8 cellular contexts compared by ENCODE assay signal in genomic region chr16:77169650-77170236, GRCh38. TPM values are rescaled to one million over a fixed set of nuclear protein-coding genes. Genes with fewer than 3 reads are reported as not detected.
A peak's percentile ranks its signal among the peaks of the same experiment; 100 is the strongest.
DNase-seq lines count a peak whose midpoint lies in the region; ATAC-seq and TF ChIP-seq lines count a peak whose summit lies in the region.

No MANE protein-coding gene starts in this region.

- no peaks in the 10 kb centered on the region for H3K79me2 ChIP-seq in DND-41 (ENCODE audit: insufficient read depth, low read length)

- peak; percentile 69 for TF ChIP-seq CTCF in DND-41 (IDR thresholded peaks at IDR 0.05; ENCODE audit: borderline replicate concordance, extremely low read depth, low read length, poor library complexity, severe bottlenecking)
- peak in 4 of 6 experiments; percentile 27 to 42 (median 34) for TF ChIP-seq CTCF in Peyer's patch (IDR thresholded peaks at IDR 0.05)
- TF ChIP-seq CTCF in brain microvascular endothelial cell (IDR thresholded peaks at IDR 0.05; ENCODE audit: low read depth, low read length, missing control alignments) = peak; percentile 78

- DNase-seq in DND-41 = peak; percentile 47
- peak in 39 of 76 experiments; percentile 1 to 54 (median 12) for DNase-seq in HUDEP-2 (lab: John Stamatoyannopoulos, UW; ENCODE audit: unreplicated experiment in 76 of 76)
- DNase-seq in Peyer's patch = peak in 1 of 3 donors; percentile 50
- DNase-seq in brain microvascular endothelial cell = peak; percentile 23
- peak; percentile 44 for DNase-seq in mesenchymal stem cell
- no peak for DNase-seq in LoVo (ENCODE audit: low spot score)

- H3K18ac ChIP-seq in mesenchymal stem cell (ENCODE audit: low read depth in 1 of 2, low read length in 2 of 2) = no peak overlapping the region

- H3K14ac ChIP-seq in mesenchymal stem cell (ENCODE audit: low read length in 2 of 2) = no peak overlapping the region

- H3K4me3 ChIP-seq in DND-41 (ENCODE audit: low read depth in 1 of 2, low read length in 2 of 2) (no peak overlapping the region), Peyer's patch (no peak overlapping the region), brain microvascular endothelial cell (ENCODE audit: low read depth, low read length) (no peak overlapping the region), mesenchymal stem cell (ENCODE audit: insufficient read depth in 1 of 2, low read depth in 1 of 2, low read length in 2 of 2) (no peak overlapping the region)

- in situ Hi-C loops in brain microvascular endothelial cell (cut with HindIII; ENCODE audit: low pct_ligation_motif_present, low sequenced_read_pairs) = no loop called here

- H3K9ac ChIP-seq in DND-41 (ENCODE audit: low read depth, low read length) (no peak overlapping the region), mesenchymal stem cell (ENCODE audit: low read length) (no peak overlapping the region)

- H2AFZ ChIP-seq in DND-41 (ENCODE audit: low read depth, low read length) = no peak overlapping the region
- H2AFZ ChIP-seq in mesenchymal stem cell (ENCODE audit: low read depth, low read length) = no peak overlapping the region

- no peaks in the 10 kb centered on the region for H3K4me1 ChIP-seq in DND-41 (ENCODE audit: insufficient read depth, low read length)
- H3K4me1 ChIP-seq in Peyer's patch = no peaks in the 10 kb centered on the region
- H3K4me1 ChIP-seq in mesenchymal stem cell (ENCODE audit: control insufficient read depth, insufficient read depth, low read depth, low read length) = no peaks in the 10 kb centered on the region

- no peak overlapping the region for H3K23ac ChIP-seq in mesenchymal stem cell (ENCODE audit: low read length in 2 of 2)

- no peak overlapping the region for H4K91ac ChIP-seq in mesenchymal stem cell (ENCODE audit: low read length)

- no peak overlapping the region for H2BK5ac ChIP-seq in mesenchymal stem cell (ENCODE audit: low read depth, low read length, poor library complexity, severe bottlenecking)

- no peak overlapping the region for H3K4ac ChIP-seq in mesenchymal stem cell (ENCODE audit: low read depth in 1 of 2, low read length in 2 of 2)

- H3K27me3 ChIP-seq in DND-41 (ENCODE audit: insufficient read depth, low read length, poor library complexity) = no peaks in the 10 kb centered on the region
- no peaks in the 10 kb centered on the region for H3K27me3 ChIP-seq in Peyer's patch
- H3K27me3 ChIP-seq in brain microvascular endothelial cell (replicated peaks) = no peaks in the 10 kb centered on the region
- peaks cover 0 to 15% of the 10 kb centered on the region in 2 experiments for H3K27me3 ChIP-seq in mesenchymal stem cell (ENCODE audit: control insufficient read depth in 1 of 2, insufficient read depth in 1 of 2, low read length in 2 of 2)

- H3K9me3 ChIP-seq in DND-41 (ENCODE audit: insufficient read depth, low read length, severe bottlenecking) (no peaks in the 10 kb centered on the region), Peyer's patch (no peaks in the 10 kb centered on the region), mesenchymal stem cell (ENCODE audit: control insufficient read depth, low read length) (no peaks in the 10 kb centered on the region)

- no peaks in the 10 kb centered on the region for H4K20me1 ChIP-seq in DND-41 (ENCODE audit: insufficient read depth, low read length)

- H3K4me2 ChIP-seq in DND-41 (ENCODE audit: insufficient read depth, low read length) = no peak overlapping the region
- H3K4me2 ChIP-seq in mesenchymal stem cell (ENCODE audit: low read length, poor library complexity, severe bottlenecking) = no peak overlapping the region

- no peak overlapping the region for H4K8ac ChIP-seq in mesenchymal stem cell (ENCODE audit: low read length)

- no peaks in the 10 kb centered on the region for H3K79me1 ChIP-seq in mesenchymal stem cell (replicated peaks; ENCODE audit: low read length, poor library complexity, severe bottlenecking)

- WGBS in mesenchymal stem cell = 1% methylated on average over 4 of the region's 6 CpGs

- ATAC-seq in DND-41 (ENCODE audit: insufficient read depth, low read depth) = peak; percentile 67; the same call in 2 of the 3 replicates
- ATAC-seq in GM19372 (IDR thresholded peaks at IDR 0.05; ENCODE audit: low read depth, unreplicated experiment) = peak; percentile 60
- ATAC-seq in GM21786 (IDR thresholded peaks at IDR 0.05; ENCODE audit: unreplicated experiment) = no peak

- no peak for TF ChIP-seq POLR2A in Peyer's patch (IDR thresholded peaks at IDR 0.05)

- H3K36me3 ChIP-seq in DND-41 (ENCODE audit: insufficient read depth, low read length) (no peaks in the 10 kb centered on the region), Peyer's patch (no peaks in the 10 kb centered on the region), brain microvascular endothelial cell (replicated peaks) (no peaks in the 10 kb centered on the region), mesenchymal stem cell (ENCODE audit: control insufficient read depth in 1 of 2, insufficient read depth in 2 of 2, low read depth in 1 of 2, low read length in 2 of 2) (no peaks in the 10 kb centered on the region)

- H2BK15ac ChIP-seq in mesenchymal stem cell (ENCODE audit: low read depth, poor library complexity, severe bottlenecking) = no peak overlapping the region

- no peak overlapping the region for H2BK120ac ChIP-seq in mesenchymal stem cell (ENCODE audit: low read depth, low read length)

- H2BK12ac ChIP-seq in mesenchymal stem cell (ENCODE audit: low read length in 2 of 2) = no peak overlapping the region

- H2AK5ac ChIP-seq in mesenchymal stem cell (ENCODE audit: low read length, severe bottlenecking) = no peak overlapping the region

- H3K27ac ChIP-seq in DND-41 (ENCODE audit: low read length) = no peak overlapping the region
- H3K27ac ChIP-seq in Peyer's patch = no peak overlapping the region
- no peak overlapping the region for H3K27ac ChIP-seq in brain microvascular endothelial cell
- no peak overlapping the region for H3K27ac ChIP-seq in mesenchymal stem cell (ENCODE audit: low read length, poor library complexity, severe bottlenecking)

RNA-seq across cellular contexts. Expression of gene MON1B, which starts 21.2 kb away (rescaled TPM):
- total RNA-seq in Peyer's patch = 10 to 100 TPM; 20.6 to 59.4 (median 47.1) TPM
- 18.6 TPM for polyA plus RNA-seq in mesenchymal stem cell (2013, experiment 1 of 2)
- polyA plus RNA-seq in mesenchymal stem cell (2013, experiment 2 of 2) = 17.0 TPM

RNA-seq across cellular contexts. Expression of gene SYCE1L, which starts 29.5 kb away (rescaled TPM):
- 1 to 10 TPM in 1 of 4 donors, not detected in 3; 1.9 TPM for total RNA-seq in Peyer's patch
- polyA plus RNA-seq in mesenchymal stem cell (2013, experiment 1 of 2) = 2.8 TPM
- 5.9 TPM for polyA plus RNA-seq in mesenchymal stem cell (2013, experiment 2 of 2)
